Comparison of ENCODE assay signal across 10 cellular contexts in genomic region chr3:68878322-68878721, GRCh38. TPM values are rescaled to one million over a fixed set of nuclear protein-coding genes. Genes with fewer than 3 reads are reported as not detected.
DNase-seq lines count a peak whose midpoint lies in the region; ATAC-seq, FAIRE-seq and TF ChIP-seq lines count a peak whose summit lies in the region.
"Had no signal": no experiment of that assay in that cellular context is flagged by ENCODE, and none has a peak within 500 bp of the region (broad histone marks: within the 10 kb centered on the region; RNA-seq: fewer than 3 reads in every experiment).

No MANE protein-coding gene starts in this region.

- no peak overlapping the region for H3K27ac Mint-ChIP-seq in astrocyte (ENCODE audit: unreplicated experiment)

- DNase-seq in COLO829 (ENCODE audit: low spot score), result peak; percentile 39
- peak; percentile 20 for DNase-seq in IMR-90
- peak; percentile 5 for DNase-seq in astrocyte (ENCODE audit: low read depth)
- DNase-seq in lung microvascular endothelial cell (ENCODE audit: low read depth in 2 of 2), result peak; percentile 28 to 31
- DNase-seq in stimulated activated CD4-positive, alpha-beta T cell treated with anti-CD3 and anti-CD28 coated beads, Interleukin-4, amount 100 ng/mL, for 1 hour, result no peak
- DNase-seq in ovary, result no peak
- no peak for DNase-seq in activated naive CD4-positive, alpha-beta T cell treated with Interleukin-2 at 50 U/mL for 16 hours
- DNase-seq: activated T-cell treated with anti-CD3 and anti-CD28 coated beads, Interleukin-2, amount 50 U/mL, for 48 hours had no signal

- no peaks in the 10 kb centered on the region for H3K9me1 ChIP-seq in IMR-90 (ENCODE audit: insufficient read depth, low read length)

- no peak for TF ChIP-seq EP300 in ovary (IDR thresholded peaks at IDR 0.05)

- H2AK9ac ChIP-seq in IMR-90 (replicated peaks; ENCODE audit: low read depth, low read length, poor library complexity), result no peak overlapping the region

- H4K91ac ChIP-seq in IMR-90 (ENCODE audit: insufficient read depth, low read depth, low read length), result no peak overlapping the region

- TF ChIP-seq POLR2A in IMR-90 (IDR thresholded peaks at IDR 0.05; ENCODE audit: low read depth, low read length) (no peak), ovary (IDR thresholded peaks at IDR 0.05) (no peak)

- no peak overlapping the region for H3K18ac ChIP-seq in IMR-90 (ENCODE audit: low read depth, low read length)

- no TSS peak for BruUV-seq in IMR-90 (replicated peaks; lab: Mats Ljungman, UMichigan)

- dilution Hi-C loops in IMR-90 (cut with HindIII; ENCODE audit: low sequenced_read_pairs, unreplicated experiment), result no loop called here

- no peaks in the 10 kb centered on the region for H3K36me3 Mint-ChIP-seq in astrocyte (ENCODE audit: low read depth, unreplicated experiment)

- TF ChIP-seq RAD21 in IMR-90 (IDR thresholded peaks at IDR 0.05; ENCODE audit: low read length), result peak; percentile 34; the same call in 1 of the 2 replicates

- H3K79me2 ChIP-seq in astrocyte (ENCODE audit: insufficient read depth, low read length), result no peaks in the 10 kb centered on the region

- H3K27ac ChIP-seq in IMR-90 (ENCODE audit: insufficient read depth, low read length) (no peak overlapping the region), astrocyte (ENCODE audit: low read depth, low read length) (no peak overlapping the region), ovary (no peak overlapping the region)
- H3K27ac ChIP-seq: neutrophil had no signal

- H3K36me3 ChIP-seq in IMR-90 (ENCODE audit: control insufficient read depth, insufficient read depth, low read length) (no peaks in the 10 kb centered on the region), astrocyte (ENCODE audit: insufficient read depth, low read length) (no peaks in the 10 kb centered on the region), ovary (no peaks in the 10 kb centered on the region)
- H3K36me3 ChIP-seq: neutrophil had no signal

- ATAC-seq in IMR-90 (ENCODE audit: low read depth) (peak; percentile 51; the same call in 1 of the 2 replicates), HG03108 (IDR thresholded peaks at IDR 0.05; ENCODE audit: unreplicated experiment) (no peak)

- H3K9ac ChIP-seq in IMR-90 (ENCODE audit: low read depth, low read length) (no peak overlapping the region), astrocyte (ENCODE audit: low read length) (no peak overlapping the region)

- no peaks in the 10 kb centered on the region for H3K27me3 Mint-ChIP-seq in astrocyte (ENCODE audit: low read depth, unreplicated experiment)

- H3K9me3 ChIP-seq in IMR-90 (ENCODE audit: control insufficient read depth, insufficient read depth, low read length) (no peaks in the 10 kb centered on the region), astrocyte (ENCODE audit: insufficient read depth, low read depth, low read length) (no peaks in the 10 kb centered on the region), ovary (no peaks in the 10 kb centered on the region)
- H3K9me3 ChIP-seq: neutrophil had no signal

- H3K27me3 ChIP-seq in IMR-90 (ENCODE audit: control insufficient read depth, insufficient read depth, low read length) (peaks cover 4% of the 10 kb centered on the region; the same call in 1 of the 2 replicates), astrocyte (ENCODE audit: insufficient read depth, low read length) (peaks cover 5% of the 10 kb centered on the region), ovary (no peaks in the 10 kb centered on the region)

- H3K4me3 Mint-ChIP-seq in astrocyte (ENCODE audit: unreplicated experiment), result no peak overlapping the region

- CTCF ChIA-PET in IMR-90 (lab: Yijun Ruan, JAX), result interaction anchor here (0.7 to 1.0 kb wide), 3 partner anchors 17 to 1940 kb away, joined by 4 to 6 read pairs (median 4); no protein-coding TSS in a partner anchor

- H3K4me3 ChIP-seq in IMR-90 (ENCODE audit: insufficient read depth, low read depth, low read length) (no peak overlapping the region), astrocyte (ENCODE audit: insufficient read depth, low read depth, low read length) (no peak overlapping the region), ovary (no peak overlapping the region)

- H3K4me2 ChIP-seq in IMR-90 (ENCODE audit: low read depth, low read length) (no peak overlapping the region), astrocyte (ENCODE audit: low read length) (no peak overlapping the region)

- peak; percentile 54 for TF ChIP-seq CTCF in IMR-90 (conservative IDR thresholded peaks at IDR 0.05; ENCODE audit: low read depth, low read length)
- TF ChIP-seq CTCF in astrocyte (IDR thresholded peaks at IDR 0.05; ENCODE audit: insufficient read depth, low read depth, low read length), result peak; percentile 77
- no peak for TF ChIP-seq CTCF in ovary (IDR thresholded peaks at IDR 0.05)

- H4K8ac ChIP-seq in IMR-90 (ENCODE audit: low read depth in 2 of 2, low read length in 2 of 2), result no peak overlapping the region

- no peak overlapping the region for H4K5ac ChIP-seq in IMR-90 (ENCODE audit: low read depth, low read length)

- in situ Hi-C loops in IMR-90 (cut with MboI; ENCODE audit: low sequenced_read_pairs), result loop anchor here (25.0 kb wide), 2 partner anchors 1516 to 1941 kb away; no protein-coding TSS in a partner anchor

- H3K9me3 Mint-ChIP-seq in astrocyte (ENCODE audit: unreplicated experiment), result no peaks in the 10 kb centered on the region

- H3K23ac ChIP-seq in IMR-90 (ENCODE audit: low read depth, low read length), result no peak overlapping the region

- intact Hi-C loops in IMR-90 (cut with micrococcal nuclease), result loop anchor here (5.0 kb wide), 2 partner anchors 94 to 1496 kb away; no protein-coding TSS in a partner anchor
- intact Hi-C loops in ovary (cut with DNase I), result loop anchor here in 2 of 4 donors (10.0 kb wide), 2 partner anchors 1764 to 1904 kb away; no protein-coding TSS in a partner anchor

- H2AFZ ChIP-seq in IMR-90 (replicated peaks; ENCODE audit: low read length, poor library complexity) (no peak overlapping the region), astrocyte (ENCODE audit: low read depth, low read length) (no peak overlapping the region)

- no peak overlapping the region for H2BK120ac ChIP-seq in IMR-90 (ENCODE audit: low read depth, low read length)

- no peak overlapping the region for H3K56ac ChIP-seq in IMR-90 (ENCODE audit: extremely low read depth, insufficient read depth, low read length)

- no peak for FAIRE-seq in astrocyte (lab: Jason Lieb, UNC)

- H3K4ac ChIP-seq in IMR-90 (ENCODE audit: low read depth, low read length), result no peak overlapping the region

- H3K4me1 Mint-ChIP-seq in astrocyte (ENCODE audit: low read depth, unreplicated experiment), result no peaks in the 10 kb centered on the region

- no peaks in the 10 kb centered on the region for H3K79me1 ChIP-seq in IMR-90 (ENCODE audit: low read depth in 1 of 2, low read length in 2 of 2)

- H4K20me1 ChIP-seq in IMR-90 (ENCODE audit: insufficient read depth, low read length) (no peaks in the 10 kb centered on the region), astrocyte (ENCODE audit: insufficient read depth, low read length) (no peaks in the 10 kb centered on the region)

- H3K4me1 ChIP-seq in IMR-90 (ENCODE audit: control insufficient read depth, insufficient read depth, low read length) (no peaks in the 10 kb centered on the region), astrocyte (ENCODE audit: insufficient read depth, low read length) (no peaks in the 10 kb centered on the region), ovary (ENCODE audit: insufficient read depth) (no peaks in the 10 kb centered on the region)

- H2BK20ac ChIP-seq in IMR-90 (ENCODE audit: low read depth, low read length), result no peak overlapping the region

- no peak overlapping the region for H2BK5ac ChIP-seq in IMR-90 (ENCODE audit: low read depth, low read length, poor library complexity, severe bottlenecking)

- whole genome bisulfite sequencing in IMR-90 (ENCODE audit: extremely low coverage in 2 of 2, insufficient read length in 1 of 2), 2 experiments, result no CpG with 5 or more reads among the region's 2 CpGs
- 0 to 3% (median 1%) methylated on average over 2 of the region's 2 CpGs for WGBS in ovary, 3 donors

- no peak overlapping the region for H3K14ac ChIP-seq in IMR-90 (replicated peaks; ENCODE audit: low read depth, low read length)

- POLR2A ChIA-PET in IMR-90 (lab: Charles Lee; ENCODE audit: unreplicated experiment), result no interaction called here

- H2AK5ac ChIP-seq in IMR-90 (ENCODE audit: low read depth, low read length), result no peak overlapping the region

- no peak overlapping the region for H2BK15ac ChIP-seq in IMR-90 (ENCODE audit: low read depth, low read length)

TF ChIP-seq in IMR-90, 13 proteins besides CTCF, POLR2A, EP300 and RAD21:
- TF ChIP-seq SMC3 (IDR thresholded peaks at IDR 0.05; ENCODE audit: low read depth, low read length), result peak; percentile 45
- TF ChIP-seq, protein P1, sequence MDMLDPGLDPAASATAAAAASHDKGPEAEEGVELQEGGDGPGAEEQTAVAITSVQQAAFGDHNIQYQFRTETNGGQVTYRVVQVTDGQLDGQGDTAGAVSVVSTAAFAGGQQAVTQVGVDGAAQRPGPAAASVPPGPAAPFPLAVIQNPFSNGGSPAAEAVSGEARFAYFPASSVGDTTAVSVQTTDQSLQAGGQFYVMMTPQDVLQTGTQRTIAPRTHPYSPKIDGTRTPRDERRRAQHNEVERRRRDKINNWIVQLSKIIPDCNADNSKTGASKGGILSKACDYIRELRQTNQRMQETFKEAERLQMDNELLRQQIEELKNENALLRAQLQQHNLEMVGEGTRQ (IDR thresholded peaks at IDR 0.05; ENCODE audit: low read depth, low read length), result no peak
- TF ChIP-seq, protein P2, sequence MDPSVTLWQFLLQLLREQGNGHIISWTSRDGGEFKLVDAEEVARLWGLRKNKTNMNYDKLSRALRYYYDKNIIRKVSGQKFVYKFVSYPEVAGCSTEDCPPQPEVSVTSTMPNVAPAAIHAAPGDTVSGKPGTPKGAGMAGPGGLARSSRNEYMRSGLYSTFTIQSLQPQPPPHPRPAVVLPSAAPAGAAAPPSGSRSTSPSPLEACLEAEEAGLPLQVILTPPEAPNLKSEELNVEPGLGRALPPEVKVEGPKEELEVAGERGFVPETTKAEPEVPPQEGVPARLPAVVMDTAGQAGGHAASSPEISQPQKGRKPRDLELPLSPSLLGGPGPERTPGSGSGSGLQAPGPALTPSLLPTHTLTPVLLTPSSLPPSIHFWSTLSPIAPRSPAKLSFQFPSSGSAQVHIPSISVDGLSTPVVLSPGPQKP (IDR thresholded peaks at IDR 0.05; ENCODE audit: borderline replicate concordance, low read depth, low read length), result no peak
TF ChIP-seq in IMR-90: peak in this region for 1.

RNA-seq across cellular contexts. Expression of gene TAFA4, which starts 54.0 kb away (rescaled TPM):
- total RNA-seq in IMR-90 (2012; rRNA removed) (under 0.01 TPM in 1 of 2 replicates, not detected in the other), astrocyte (not detected in 2 replicates), lung microvascular endothelial cell (not detected in 2 replicates), ovary (1 to 10 TPM in 1 of 7 donors, under 1 TPM in 2, not detected in 4; 0.36 to 1.4 (median 0.79) TPM)
- polyA plus RNA-seq in IMR-90 (2012; rRNA removed) (not detected in 2 replicates), ovary (under 1 TPM in 1 of 2 donors, not detected in 1; 0.15 TPM)
- 0.03 TPM in 1 of 2 replicates, not detected in the other for polyA plus RNA-seq in IMR-90 (2012; cell fraction: cytosol; rRNA removed)
- polyA plus RNA-seq in IMR-90 (2012; cell fraction: nucleus; rRNA removed; ENCODE audit: low replicate concordance), result not detected in 2 replicates

Comparison
In these comparisons a context has a peak if more than half of its experiments do, and no peak if none do; other contexts are left out.
1. DNase-seq: peak in COLO829 (single experiment), IMR-90 (single experiment), astrocyte (single experiment) and lung microvascular endothelial cell (2 of 2); none in stimulated activated CD4-positive, alpha-beta T cell treated with anti-CD3 and anti-CD28 coated beads, Interleukin-4, amount 100 ng/mL, for 1 hour (single experiment), ovary (0 of 5) and activated naive CD4-positive, alpha-beta T cell treated with Interleukin-2 at 50 U/mL for 16 hours (single experiment).
2. CTCF ChIP-seq: peak in IMR-90 (single experiment) and astrocyte (single experiment); none in ovary (0 of 3).